1 cellular context compared by ENCODE assay signal in the genomic region with DNA sequence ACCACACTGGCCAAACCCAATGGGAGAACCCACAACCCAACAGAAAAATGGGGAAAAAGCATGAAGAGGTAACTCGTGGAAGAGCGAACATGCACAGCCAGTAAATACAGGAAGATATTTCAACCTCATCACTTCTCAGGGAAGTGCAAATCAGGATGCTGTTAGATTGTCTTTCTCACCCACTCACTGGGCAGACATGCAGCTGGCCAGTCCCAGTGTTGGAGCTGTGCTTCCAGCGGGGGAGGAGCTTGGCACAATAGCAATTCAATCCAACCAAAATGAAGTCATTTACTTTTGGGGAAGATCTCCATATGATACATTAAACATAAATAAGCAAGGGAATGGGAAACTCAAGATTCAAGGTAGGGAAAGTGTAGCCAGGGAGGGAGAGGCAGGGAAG.
TF ChIP-seq lines count a peak whose summit lies in the region.

No MANE protein-coding gene starts in this region.

TF ChIP-seq in SK-N-SH treated with all-trans-retinoic acid at 6 μM for 48 hours, 23 proteins besides CTCF, POLR2A, EP300 and RAD21 (continued from another document):
- no peak for TF ChIP-seq PATZ1 (CRISPR knock-in tag; IDR thresholded peaks at IDR 0.05; ENCODE audit: borderline replicate concordance)
